ENCODE assay signal across 11 cellular contexts in genomic region chr3:112354642-112355333, GRCh38.
"Had no signal": no experiment of that assay in that cellular context is flagged by ENCODE, and none has a peak within 500 bp of the region (broad histone marks: within the 10 kb centered on the region; RNA-seq: fewer than 3 reads in every experiment).

No MANE protein-coding gene starts in this region.

- DNase-seq: activated naive CD4-positive, alpha-beta T cell treated with anti-CD3 and anti-CD28 coated beads, Interleukin-2, amount 50 U/mL, for 16 hours; caudate nucleus; colonic mucosa; gastrocnemius medialis; T-helper 2 cell; upper lobe of right lung had no signal

- H3K36me3 ChIP-seq: colonic mucosa, gastrocnemius medialis, upper lobe of right lung had no signal

- H3K4me1 ChIP-seq: colonic mucosa, gastrocnemius medialis, upper lobe of right lung had no signal

- H3K27me3 ChIP-seq: colonic mucosa, gastrocnemius medialis, upper lobe of right lung had no signal

- H3K27ac Mint-ChIP-seq: activated T-helper 2 cell treated with anti-CD3 and anti-CD28 coated beads, Interferon-gamma antibody, Interleukin-2, Interleukin-4, amounts not matched to agents 10 μg/mL and 5 μg/mL and 100 μg/mL, durations not matched to agents 14 hours and 24 hours and 36 hours; memory B cell; stimulated activated memory B cell treated with anti-CD40 and anti-IgM and Interleukin-4, amounts not matched to agents 10 μg/mL and 1 μg/mL and 100 μg/mL, for 72 hours had no signal

- ATAC-seq: activated CD4-positive, CD25-positive, alpha-beta regulatory T cell treated with anti-CD3 and anti-CD28 coated beads, Interleukin-2, amount 50 U/mL, for 24 hours; gastrocnemius medialis; stimulated activated memory B cell treated with anti-CD40 and anti-IgM and Interleukin-4, amounts not matched to agents 10 μg/mL and 1 μg/mL and 100 μg/mL, for 72 hours; upper lobe of right lung had no signal

- H3K27ac ChIP-seq: colonic mucosa, upper lobe of right lung had no signal

- H3K4me3 ChIP-seq: colonic mucosa, gastrocnemius medialis, smooth muscle cell, upper lobe of right lung had no signal

- H3K4me3 Mint-ChIP-seq: memory B cell; stimulated activated memory B cell treated with anti-CD40 and anti-IgM and Interleukin-4, amounts not matched to agents 10 μg/mL and 1 μg/mL and 100 μg/mL, for 72 hours had no signal

- H3K4me2 ChIP-seq: smooth muscle cell had no signal

- H3K27me3 Mint-ChIP-seq: memory B cell; stimulated activated memory B cell treated with anti-CD40 and anti-IgM and Interleukin-4, amounts not matched to agents 10 μg/mL and 1 μg/mL and 100 μg/mL, for 72 hours had no signal

- H3K9me3 Mint-ChIP-seq: activated T-helper 2 cell treated with anti-CD3 and anti-CD28 coated beads, Interferon-gamma antibody, Interleukin-2, Interleukin-4, amounts not matched to agents 10 μg/mL and 5 μg/mL and 100 μg/mL, durations not matched to agents 14 hours and 24 hours and 36 hours; memory B cell; stimulated activated memory B cell treated with anti-CD40 and anti-IgM and Interleukin-4, amounts not matched to agents 10 μg/mL and 1 μg/mL and 100 μg/mL, for 72 hours had no signal

- H3K9me3 ChIP-seq: colonic mucosa, gastrocnemius medialis, upper lobe of right lung had no signal
